ENCODE assay signal across 8 cellular contexts in the genomic region with DNA sequence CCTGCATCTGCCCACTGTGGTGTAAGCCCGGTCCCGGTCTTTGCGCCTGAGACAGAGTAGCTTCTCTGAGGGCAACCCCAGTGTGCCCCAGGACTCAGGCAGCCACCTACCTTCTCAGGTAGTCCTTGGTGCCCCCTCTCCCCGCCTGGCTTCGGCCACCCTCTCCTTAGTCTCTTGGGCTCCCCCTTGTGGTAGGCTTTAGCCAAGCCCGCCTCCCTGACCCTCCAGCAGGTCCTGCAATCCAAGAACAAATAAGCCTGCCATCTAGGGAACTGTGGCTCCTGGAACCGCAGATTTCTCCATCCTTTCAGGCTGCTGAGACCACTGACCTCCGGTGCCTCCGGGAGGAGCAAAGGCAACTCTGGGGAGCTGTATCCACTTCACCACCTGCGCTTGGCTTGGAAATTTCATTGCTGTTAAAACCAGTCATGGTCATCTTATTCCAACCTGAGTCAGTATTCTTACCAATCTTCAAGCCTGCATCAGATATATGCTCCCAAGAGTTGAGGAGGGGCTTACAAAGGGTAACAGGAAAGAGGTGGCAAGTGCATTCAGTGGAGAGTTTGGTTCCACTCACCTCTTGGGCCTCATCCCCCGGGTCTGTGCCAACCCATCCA. TPM values are rescaled to one million over a fixed set of nuclear protein-coding genes. Genes with fewer than 3 reads are reported as not detected.
DNase-seq lines count a peak whose midpoint lies in the region; ATAC-seq and TF ChIP-seq lines count a peak whose summit lies in the region.

No MANE protein-coding gene starts in this region.

- no peak overlapping the region for H3K4me2 ChIP-seq in fibroblast of lung (ENCODE audit: extremely low read depth, insufficient read depth, low read length)

- H3K27me3 ChIP-seq in fibroblast of lung (ENCODE audit: control insufficient read depth, insufficient read depth, low read length) = peaks cover 3% of the 10 kb centered on the region

- H3K4me1 ChIP-seq in fibroblast of lung (ENCODE audit: control insufficient read depth, extremely low read depth, insufficient read depth, low read length) = no peaks in the 10 kb centered on the region

- H4K20me1 ChIP-seq in fibroblast of lung (ENCODE audit: control insufficient read depth, extremely low read depth, insufficient read depth, low read length) = no peaks in the 10 kb centered on the region

- intact Hi-C loops in activated CD8-positive, alpha-beta T cell treated with anti-CD3 and anti-CD28 coated beads for 36 hours (cut with micrococcal nuclease) = no loop called here

- no peak overlapping the region for H3K4me3 Mint-ChIP-seq in activated CD8-positive, alpha-beta T cell treated with anti-CD3 and anti-CD28 coated beads for 36 hours
- H3K4me3 Mint-ChIP-seq in nephron progenitor cell = no peak overlapping the region

- H3K27me3 Mint-ChIP-seq in activated CD8-positive, alpha-beta T cell treated with anti-CD3 and anti-CD28 coated beads for 36 hours = peaks cover 1% of the 10 kb centered on the region
- peaks cover 9% of the 10 kb centered on the region for H3K27me3 Mint-ChIP-seq in nephron progenitor cell (ENCODE audit: low read depth, poor library complexity)

- no peaks in the 10 kb centered on the region for H3K4me1 Mint-ChIP-seq in activated CD8-positive, alpha-beta T cell treated with anti-CD3 and anti-CD28 coated beads for 36 hours (ENCODE audit: low read depth)
- peaks cover 7% of the 10 kb centered on the region for H3K4me1 Mint-ChIP-seq in nephron progenitor cell

- H3K36me3 Mint-ChIP-seq in activated CD8-positive, alpha-beta T cell treated with anti-CD3 and anti-CD28 coated beads for 36 hours (ENCODE audit: low read depth) = no peaks in the 10 kb centered on the region
- no peaks in the 10 kb centered on the region for H3K36me3 Mint-ChIP-seq in nephron progenitor cell (ENCODE audit: low read depth)

- ATAC-seq in GM19043 (IDR thresholded peaks at IDR 0.05; ENCODE audit: low read depth, unreplicated experiment) (peak; percentile 86), HG03159 (IDR thresholded peaks at IDR 0.05; ENCODE audit: unreplicated experiment) (peak; percentile 90)
- peak; percentile 45 for ATAC-seq in activated CD8-positive, alpha-beta T cell treated with anti-CD3 and anti-CD28 coated beads for 36 hours

- no peak overlapping the region for H2AFZ ChIP-seq in fibroblast of lung (ENCODE audit: low read length)

- H3K27ac ChIP-seq in fibroblast of lung (ENCODE audit: insufficient read depth, low read length) = no peak overlapping the region

- no peak overlapping the region for H3K27ac Mint-ChIP-seq in activated CD8-positive, alpha-beta T cell treated with anti-CD3 and anti-CD28 coated beads for 36 hours
- H3K27ac Mint-ChIP-seq in nephron progenitor cell = no peak overlapping the region

- CTCF ChIA-PET in activated CD8-positive, alpha-beta T cell treated with anti-CD3 and anti-CD28 coated beads for 36 hours (lab: Charles Lee) = interaction anchor here (0.9 to 2.7 kb wide), 4 partner anchors 10 to 848 kb away, joined by 3 to 9 read pairs (median 4); no protein-coding TSS in a partner anchor

- peak; percentile 56 for DNase-seq in CD1c-positive myeloid dendritic cell (ENCODE audit: extremely low spot score)
- DNase-seq in NCI-H345 (lab: John Stamatoyannopoulos, UW) = peak; percentile 77
- peak; percentile 64 for DNase-seq in activated CD8-positive, alpha-beta T cell treated with anti-CD3 and anti-CD28 coated beads for 36 hours
- peak; percentile 52 to 70 for DNase-seq in fibroblast of lung (ENCODE audit: low read depth in 2 of 2)
- peak; percentile 89 for DNase-seq in nephron progenitor cell
- DNase-seq in ureter (ENCODE audit: low spot score) = peak; percentile 74

- no peaks in the 10 kb centered on the region for H3K36me3 ChIP-seq in fibroblast of lung (ENCODE audit: control insufficient read depth, insufficient read depth, low read length)

- H3K9me3 Mint-ChIP-seq in activated CD8-positive, alpha-beta T cell treated with anti-CD3 and anti-CD28 coated beads for 36 hours = peaks cover 3% of the 10 kb centered on the region
- peaks cover 15% of the 10 kb centered on the region for H3K9me3 Mint-ChIP-seq in nephron progenitor cell

- TF ChIP-seq CTCF in activated CD8-positive, alpha-beta T cell treated with anti-CD3 and anti-CD28 coated beads for 36 hours (IDR thresholded peaks at IDR 0.05) = peak; percentile 53
- TF ChIP-seq CTCF in fibroblast of lung (conservative IDR thresholded peaks at IDR 0.05 in 1 of 2, IDR thresholded peaks at IDR 0.05 in 1 of 2; ENCODE audit: low read depth in 1 of 2, low read length in 2 of 2) (peak; percentile 92 to 94), nephron progenitor cell (IDR thresholded peaks at IDR 0.05) (peak; percentile 93)

- H3K9me3 ChIP-seq in fibroblast of lung (ENCODE audit: control insufficient read depth, insufficient read depth, low read depth, low read length) = no peaks in the 10 kb centered on the region

- POLR2A ChIA-PET in activated CD8-positive, alpha-beta T cell treated with anti-CD3 and anti-CD28 coated beads for 36 hours (lab: Charles Lee) = no interaction called here

- no peak overlapping the region for H3K4me3 ChIP-seq in fibroblast of lung (replicated peaks in 1 of 4; ENCODE audit: control extremely low read depth in 1 of 4, insufficient read depth in 1 of 4, low read depth in 3 of 4, low read length in 4 of 4)

- H3K79me2 ChIP-seq in fibroblast of lung (ENCODE audit: control insufficient read depth, insufficient read depth, low read length) = no peaks in the 10 kb centered on the region

- H3K9ac ChIP-seq in fibroblast of lung (ENCODE audit: insufficient read depth, low read length) = no peak overlapping the region

RNA-seq across cellular contexts. Expression of a gene that starts 52.8 kb away (rescaled TPM):
- not detected for total RNA-seq in activated CD8-positive, alpha-beta T cell treated with anti-CD3 and anti-CD28 coated beads for 36 hours
- total RNA-seq in fibroblast of lung (48.3 and 48.4 TPM in 2 replicates), ureter (2.4 TPM)
- polyA plus RNA-seq in fibroblast of lung = 4.6 and 10.7 TPM in 2 replicates
- polyA plus RNA-seq in fibroblast of lung (2012) = 7.1 and 11.9 TPM in 2 replicates
- polyA minus RNA-seq in fibroblast of lung (ENCODE audit: low replicate concordance) = 24.9 and 60.2 TPM in 2 replicates

Comparison
In these comparisons a context has a peak if more than half of its experiments do, and no peak if none do; other contexts are left out.
1. RNA of a gene that starts 52.8 kb away (total RNA-seq): 48.3 to 48.4 TPM in fibroblast of lung; 2.4 TPM in ureter (single experiment) and not detected in activated CD8-positive, alpha-beta T cell treated with anti-CD3 and anti-CD28 coated beads for 36 hours; every median in the first group is over 10 times any median in the second.
2. Peak in every context shown above with its lines, with median percentiles within 50 percentile points of each other: DNase-seq, ATAC-seq and CTCF ChIP-seq.